18 cellular contexts compared by ENCODE assay signal in the genomic region with DNA sequence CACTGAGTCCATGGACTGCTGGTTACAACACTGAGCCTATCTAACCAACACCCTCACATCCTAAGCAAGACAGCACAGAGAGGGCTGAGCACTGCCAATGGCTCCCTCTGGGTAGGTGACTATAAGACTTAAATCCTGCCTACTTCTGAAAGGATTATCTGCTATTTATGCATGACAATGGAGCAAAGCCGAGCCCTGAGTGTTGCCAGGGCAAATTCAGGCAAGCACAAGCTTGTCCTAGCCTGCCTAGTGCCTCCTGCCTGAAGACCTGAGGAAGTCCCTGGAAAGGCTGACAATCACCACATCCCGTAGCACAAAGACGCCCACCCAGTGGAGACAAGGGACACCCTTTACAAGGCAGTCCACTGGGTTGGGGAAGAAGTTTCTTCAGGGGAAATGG.
DNase-seq lines count a peak whose midpoint lies in the region; ATAC-seq and TF ChIP-seq lines count a peak whose summit lies in the region.
"Had no signal": no experiment of that assay in that cellular context is flagged by ENCODE, and none has a peak within 500 bp of the region (broad histone marks: within the 10 kb centered on the region; RNA-seq: fewer than 3 reads in every experiment).

No MANE protein-coding gene starts in this region.

- H3K36me3 ChIP-seq in H7 (replicated peaks; ENCODE audit: control insufficient read depth, insufficient read depth, low read length) (no peaks in the 10 kb centered on the region), WERI-Rb-1 (no peaks in the 10 kb centered on the region), MG63 (no peaks in the 10 kb centered on the region)
- H3K36me3 ChIP-seq: BLaER1 treated with 17β-estradiol and CSF1 and Interleukin-3, amounts not matched to agents 10 nM and 100 nM; right atrium auricular region had no signal

- H3K27ac Mint-ChIP-seq in mesothelial cell of epicardium, result peak overlapping the region; percentile 25
- H3K27ac Mint-ChIP-seq: activated naive CD8-positive, alpha-beta T cell treated with anti-CD3 and anti-CD28 coated beads, Interleukin-2, amount 50 U/mL, for 24 hours; natural killer cell; T-helper 17 cell had no signal

- H3K4me1 Mint-ChIP-seq in mesothelial cell of epicardium, result peaks cover 23% of the 10 kb centered on the region
- H3K4me1 Mint-ChIP-seq: activated naive CD8-positive, alpha-beta T cell treated with anti-CD3 and anti-CD28 coated beads, Interleukin-2, amount 50 U/mL, for 24 hours; natural killer cell; T-helper 17 cell had no signal

- DNase-seq in H7, result peak; percentile 28
- DNase-seq in NCI-H1436 treated with DMSO at 0.1 percent for 48 hours (lab: John Stamatoyannopoulos, UW), result peak; percentile 20
- peak; percentile 81 for DNase-seq in WERI-Rb-1
- no peak for DNase-seq in mesothelial cell of epicardium (ENCODE audit: low spot score in 2 of 2, unreplicated experiment in 2 of 2)
- no peak for DNase-seq in NCI-H2081 (lab: John Stamatoyannopoulos, UW)
- no peak for DNase-seq in posterior cingulate gyrus
- DNase-seq in MG63, result no peak
- DNase-seq: activated naive CD8-positive, alpha-beta T cell treated with anti-CD3 and anti-CD28 coated beads, Interleukin-2, amount 50 U/mL, for 24 hours; activated T-cell treated with anti-CD3 and anti-CD28 coated beads for 4 hours; EL; left ventricle myocardium superior; natural killer cell; NCI-H2081 treated with DMSO at 0.1 percent for 48 hours; stimulated activated CD4-positive, alpha-beta T cell treated with anti-CD3 and anti-CD28 coated beads, Interleukin-1b, Interleukin-23, amount 100 ng/mL, for 48 hours; T-helper 17 cell had no signal

- H3K27me3 ChIP-seq in H7 (ENCODE audit: control insufficient read depth, insufficient read depth, low read length), result no peaks in the 10 kb centered on the region
- H3K27me3 ChIP-seq in WERI-Rb-1 (ENCODE audit: insufficient read depth, low read depth, severe bottlenecking), result peaks cover 73% of the 10 kb centered on the region
- H3K27me3 ChIP-seq in MG63, result no peaks in the 10 kb centered on the region
- H3K27me3 ChIP-seq: BLaER1 treated with 17β-estradiol and CSF1 and Interleukin-3, amounts not matched to agents 10 nM and 100 nM; right atrium auricular region had no signal

- H3K9me3 ChIP-seq in WERI-Rb-1 (ENCODE audit: severe bottlenecking), result peaks cover 17% of the 10 kb centered on the region
- no peaks in the 10 kb centered on the region for H3K9me3 ChIP-seq in MG63
- H3K9me3 ChIP-seq: BLaER1 treated with 17β-estradiol and CSF1 and Interleukin-3, amounts not matched to agents 10 nM and 100 nM; right atrium auricular region had no signal

- no peaks in the 10 kb centered on the region for H3K36me3 Mint-ChIP-seq in mesothelial cell of epicardium
- H3K36me3 Mint-ChIP-seq: natural killer cell had no signal

- H3K27me3 Mint-ChIP-seq in mesothelial cell of epicardium (ENCODE audit: low read depth), result no peaks in the 10 kb centered on the region

- H3K4me3 ChIP-seq in H7 (ENCODE audit: insufficient read depth, low read depth, low read length) (no peak overlapping the region), WERI-Rb-1 (ENCODE audit: low read depth, low read length) (no peak overlapping the region), MG63 (no peak overlapping the region)
- H3K4me3 ChIP-seq: BLaER1 treated with 17β-estradiol and CSF1 and Interleukin-3, amounts not matched to agents 10 nM and 100 nM; right atrium auricular region had no signal

- H3K27ac ChIP-seq in WERI-Rb-1, result no peak overlapping the region
- H3K27ac ChIP-seq: BLaER1 treated with 17β-estradiol and CSF1 and Interleukin-3, amounts not matched to agents 10 nM and 100 nM; right atrium auricular region had no signal

- TF ChIP-seq CTCF in WERI-Rb-1 (IDR thresholded peaks at IDR 0.05; ENCODE audit: low read depth, low read length) (no peak; the same call in 1 of the 2 replicates), mesothelial cell of epicardium (IDR thresholded peaks at IDR 0.05; ENCODE audit: unreplicated experiment) (no peak)

- ATAC-seq in GM21447 (IDR thresholded peaks at IDR 0.05; ENCODE audit: unreplicated experiment), result no peak
- ATAC-seq: activated naive CD8-positive, alpha-beta T cell treated with anti-CD3 and anti-CD28 coated beads, Interleukin-2, amount 50 U/mL, for 24 hours; left ventricle myocardium superior; natural killer cell; T-helper 17 cell had no signal

- no peak overlapping the region for H3K4me3 Mint-ChIP-seq in mesothelial cell of epicardium
- H3K4me3 Mint-ChIP-seq: activated naive CD8-positive, alpha-beta T cell treated with anti-CD3 and anti-CD28 coated beads, Interleukin-2, amount 50 U/mL, for 24 hours; natural killer cell; T-helper 17 cell had no signal

- intact Hi-C loops in posterior cingulate gyrus (cut with DNase I), result no loop called here

- no peaks in the 10 kb centered on the region for H3K9me3 Mint-ChIP-seq in mesothelial cell of epicardium
- H3K9me3 Mint-ChIP-seq: activated naive CD8-positive, alpha-beta T cell treated with anti-CD3 and anti-CD28 coated beads, Interleukin-2, amount 50 U/mL, for 24 hours had no signal

Comparison
In these comparisons a context has a peak if more than half of its experiments do, and no peak if none do; other contexts are left out.
1. DNase-seq: peak in H7 (single experiment), NCI-H1436 treated with DMSO at 0.1 percent for 48 hours (single experiment) and WERI-Rb-1 (single experiment); none in mesothelial cell of epicardium (0 of 2), NCI-H2081 (0 of 2), posterior cingulate gyrus (0 of 10) and MG63 (single experiment).